19 cellular contexts compared by ENCODE assay signal in genomic region chr1:178594133-178594532, GRCh38.
"Had no signal": no experiment of that assay in that cellular context is flagged by ENCODE, and none has a peak within 500 bp of the region (broad histone marks: within the 10 kb centered on the region; RNA-seq: fewer than 3 reads in every experiment).

No MANE protein-coding gene starts in this region.

- H3K4me1 Mint-ChIP-seq: activated CD8-positive, alpha-beta memory T cell treated with anti-CD3 and anti-CD28 coated beads, Interleukin-2, amount 10 ng/mL, durations not matched to agents 7 days and 5 days; activated naive CD8-positive, alpha-beta T cell treated with anti-CD3 and anti-CD28 coated beads, Interleukin-2, amount 10 ng/mL, durations not matched to agents 7 days and 5 days had no signal

- H3K4me3 ChIP-seq: cardiac muscle cell, coronary artery, SJCRH30, stomach, thoracic aorta, uterus had no signal

- H3K9me3 ChIP-seq: stomach, thoracic aorta had no signal

- DNase-seq: activated CD4-positive, alpha-beta T cell treated with anti-CD3 and anti-CD28 coated beads, Interleukin-2, amount 50 U/mL, for 48 hours; activated CD4-positive, CD25-positive, alpha-beta regulatory T cell treated with anti-CD3 and anti-CD28 coated beads, Interleukin-2, amount 50 U/mL, for 72 hours; activated CD8-positive, alpha-beta memory T cell treated with anti-CD3 and anti-CD28 coated beads, Interleukin-2, amount 10 ng/mL, durations not matched to agents 7 days and 5 days; activated gamma-delta T cell treated with Interleukin-2 at 50 U/mL for 16 hours; activated naive CD8-positive, alpha-beta T cell treated with anti-CD3 and anti-CD28 coated beads, Interleukin-2, amount 10 ng/mL, durations not matched to agents 7 days and 5 days; activated T-cell treated with anti-CD3 and anti-CD28 coated beads, Interleukin-2, amount 50 U/mL, for 72 hours; aorta; effector memory CD8-positive, alpha-beta T cell; glutamatergic neuron; islet precursor cell; SJCRH30; stimulated activated CD4-positive, alpha-beta T cell treated with anti-CD3 and anti-CD28 coated beads, Interleukin-4, amount 100 ng/mL, for 24 hours; stomach; uterus had no signal

- H3K27ac Mint-ChIP-seq: activated CD8-positive, alpha-beta memory T cell treated with anti-CD3 and anti-CD28 coated beads, Interleukin-2, amount 10 ng/mL, durations not matched to agents 7 days and 5 days; activated naive CD8-positive, alpha-beta T cell treated with anti-CD3 and anti-CD28 coated beads, Interleukin-2, amount 10 ng/mL, durations not matched to agents 7 days and 5 days; activated T-cell treated with anti-CD3 and anti-CD28 coated beads, Interleukin-2, amount 50 U/mL, for 72 hours; effector memory CD8-positive, alpha-beta T cell; progenitor cell of endocrine pancreas had no signal

- H3K27me3 Mint-ChIP-seq: progenitor cell of endocrine pancreas had no signal

- H3K4me1 ChIP-seq: SJCRH30, stomach, uterus had no signal

- H3K36me3 ChIP-seq: cardiac muscle cell, SJCRH30, stomach, thoracic aorta, uterus had no signal

- H3K36me3 Mint-ChIP-seq: activated CD8-positive, alpha-beta memory T cell treated with anti-CD3 and anti-CD28 coated beads, Interleukin-2, amount 10 ng/mL, durations not matched to agents 7 days and 5 days; activated naive CD8-positive, alpha-beta T cell treated with anti-CD3 and anti-CD28 coated beads, Interleukin-2, amount 10 ng/mL, durations not matched to agents 7 days and 5 days had no signal

- H3K27ac ChIP-seq: cardiac muscle cell, coronary artery, SJCRH30, stomach, thoracic aorta, uterus had no signal

- H3K4me3 Mint-ChIP-seq: activated CD8-positive, alpha-beta memory T cell treated with anti-CD3 and anti-CD28 coated beads, Interleukin-2, amount 10 ng/mL, durations not matched to agents 7 days and 5 days; activated naive CD8-positive, alpha-beta T cell treated with anti-CD3 and anti-CD28 coated beads, Interleukin-2, amount 10 ng/mL, durations not matched to agents 7 days and 5 days; activated T-cell treated with anti-CD3 and anti-CD28 coated beads, Interleukin-2, amount 50 U/mL, for 72 hours; effector memory CD8-positive, alpha-beta T cell had no signal

- H3K27me3 ChIP-seq: cardiac muscle cell, SJCRH30, stomach, uterus had no signal

- H3K9me3 Mint-ChIP-seq: activated T-cell treated with anti-CD3 and anti-CD28 coated beads, Interleukin-2, amount 50 U/mL, for 72 hours; effector memory CD8-positive, alpha-beta T cell had no signal

- ATAC-seq: activated CD8-positive, alpha-beta memory T cell treated with anti-CD3 and anti-CD28 coated beads, Interleukin-2, amount 10 ng/mL, durations not matched to agents 7 days and 5 days; activated T-cell treated with anti-CD3 and anti-CD28 coated beads, Interleukin-2, amount 50 U/mL, for 72 hours; effector memory CD8-positive, alpha-beta T cell; left lobe of liver had no signal
